Comparison of ENCODE assay signal across 1 cellular context in the genomic region with DNA sequence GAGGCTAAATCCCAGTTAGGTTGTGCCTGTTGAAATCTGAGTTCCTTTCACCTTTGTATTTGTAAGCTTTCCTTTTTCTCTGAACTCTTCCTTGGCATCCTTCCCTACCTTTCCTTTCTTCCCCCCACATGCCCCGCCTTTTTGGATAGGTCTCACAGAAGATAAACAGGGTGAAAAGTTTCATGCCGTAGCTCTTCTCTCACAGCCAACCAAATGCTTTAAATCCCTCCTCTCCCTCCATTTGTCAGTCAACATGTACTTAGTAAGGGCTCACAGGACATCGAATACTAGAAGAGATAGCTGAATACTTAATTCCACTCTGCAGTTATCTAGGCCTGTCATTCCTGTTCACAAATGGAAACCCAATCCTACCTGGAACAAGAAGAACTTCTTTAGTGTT.
TF ChIP-seq lines count a peak whose summit lies in the region.

No MANE protein-coding gene starts in this region.

TF ChIP-seq in IMR-90, 13 proteins besides CTCF, POLR2A, EP300 and RAD21:
- TF ChIP-seq BHLHE40 (IDR thresholded peaks at IDR 0.05; ENCODE audit: low read depth, low read length), result no peak
- no peak for TF ChIP-seq SMC3 (IDR thresholded peaks at IDR 0.05; ENCODE audit: low read depth, low read length)
- TF ChIP-seq USF2 (IDR thresholded peaks at IDR 0.05; ENCODE audit: low read depth, low read length), result no peak
- TF ChIP-seq FOS (IDR thresholded peaks at IDR 0.05; ENCODE audit: low read depth, low read length), result no peak
- TF ChIP-seq, protein P1, sequence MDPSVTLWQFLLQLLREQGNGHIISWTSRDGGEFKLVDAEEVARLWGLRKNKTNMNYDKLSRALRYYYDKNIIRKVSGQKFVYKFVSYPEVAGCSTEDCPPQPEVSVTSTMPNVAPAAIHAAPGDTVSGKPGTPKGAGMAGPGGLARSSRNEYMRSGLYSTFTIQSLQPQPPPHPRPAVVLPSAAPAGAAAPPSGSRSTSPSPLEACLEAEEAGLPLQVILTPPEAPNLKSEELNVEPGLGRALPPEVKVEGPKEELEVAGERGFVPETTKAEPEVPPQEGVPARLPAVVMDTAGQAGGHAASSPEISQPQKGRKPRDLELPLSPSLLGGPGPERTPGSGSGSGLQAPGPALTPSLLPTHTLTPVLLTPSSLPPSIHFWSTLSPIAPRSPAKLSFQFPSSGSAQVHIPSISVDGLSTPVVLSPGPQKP (IDR thresholded peaks at IDR 0.05; ENCODE audit: borderline replicate concordance, low read depth, low read length), result no peak
- no peak for TF ChIP-seq MAFK (IDR thresholded peaks at IDR 0.05; ENCODE audit: low read depth, low read length)
- TF ChIP-seq CEBPB (IDR thresholded peaks at IDR 0.05; ENCODE audit: low read depth, low read length), result no peak
- TF ChIP-seq CHD1 (IDR thresholded peaks at IDR 0.05; ENCODE audit: low read depth, low read length), result no peak
- TF ChIP-seq RCOR1 (IDR thresholded peaks at IDR 0.05; ENCODE audit: insufficient replicate concordance, low read length), result no peak
- no peak for TF ChIP-seq NFE2L2 (IDR thresholded peaks at IDR 0.05; ENCODE audit: low read depth, low read length)
- TF ChIP-seq MAZ (IDR thresholded peaks at IDR 0.05; ENCODE audit: borderline replicate concordance, low read depth, low read length), result no peak
- TF ChIP-seq RFX5 (IDR thresholded peaks at IDR 0.05; ENCODE audit: low read depth, low read length), result no peak
